8 cellular contexts compared by ENCODE assay signal in the genomic region with DNA sequence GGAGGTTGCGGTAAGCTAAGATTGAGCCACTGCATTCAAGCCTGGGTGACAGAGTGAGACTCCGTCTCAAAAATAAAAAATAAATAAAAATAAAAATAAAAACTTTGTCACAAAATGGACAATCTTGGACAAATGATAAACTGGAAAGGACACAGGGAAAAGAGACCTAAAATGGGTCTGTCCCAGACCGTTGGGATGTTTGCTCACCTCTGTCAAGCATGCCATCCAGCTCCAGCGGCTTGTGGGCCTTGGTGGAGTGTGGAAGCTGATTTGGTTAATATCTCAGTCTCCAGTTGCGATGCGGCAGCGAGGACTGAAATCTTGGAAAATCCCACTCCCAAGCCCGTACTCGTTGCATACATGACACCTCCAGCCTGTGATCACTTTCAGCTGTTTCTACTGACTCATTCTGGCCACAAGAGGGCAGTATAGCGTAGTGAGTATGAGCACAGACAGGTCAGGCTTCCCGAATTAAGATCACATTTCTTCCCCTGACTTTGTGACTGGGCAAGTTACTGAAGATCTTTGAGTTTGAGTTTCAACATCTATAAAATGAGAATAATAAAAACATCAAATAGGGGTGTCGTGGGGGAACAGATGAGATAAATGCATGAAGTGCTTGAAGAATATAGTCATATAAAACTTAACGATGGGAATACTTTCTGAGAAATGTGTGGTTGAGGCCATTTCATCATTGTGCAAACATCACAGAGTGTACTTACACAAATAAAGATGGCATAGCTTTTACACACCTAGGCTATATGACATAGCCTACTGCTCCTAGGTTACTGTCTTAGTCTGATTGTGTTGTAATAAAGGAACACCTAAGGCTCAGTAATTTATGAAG. TPM values are rescaled to one million over a fixed set of nuclear protein-coding genes. Genes with fewer than 3 reads are reported as not detected.
DNase-seq lines count a peak whose midpoint lies in the region; ATAC-seq and TF ChIP-seq lines count a peak whose summit lies in the region.

No MANE protein-coding gene starts in this region.

- H3K4me2 ChIP-seq in hepatocyte: peak overlapping the region; percentile 63

- H4K20me1 ChIP-seq in hepatocyte (ENCODE audit: insufficient read depth, poor library complexity, severe bottlenecking): no peaks in the 10 kb centered on the region

- H3K27ac ChIP-seq in hepatocyte (peak overlapping the region; percentile 42), gastrocnemius medialis (no peak overlapping the region)

- TF ChIP-seq CTCF in GM13977 (IDR thresholded peaks at IDR 0.05; ENCODE audit: extremely low read depth, insufficient read depth, missing control alignments): peak; percentile 90
- peak; percentile 94 for TF ChIP-seq CTCF in astrocyte of the cerebellum (IDR thresholded peaks at IDR 0.05; ENCODE audit: low read depth, low read length, missing control alignments)
- TF ChIP-seq CTCF in hepatocyte (IDR thresholded peaks at IDR 0.05; ENCODE audit: poor library complexity): peak; percentile 96
- TF ChIP-seq CTCF in gastrocnemius medialis (IDR thresholded peaks at IDR 0.05 in 4 of 5, conservative IDR thresholded peaks at IDR 0.05 in 1 of 5): peak; percentile 71 to 88 (median 78)

- H3K4me3 ChIP-seq in astrocyte of the cerebellum (ENCODE audit: low read depth, low read length): no peak overlapping the region
- H3K4me3 ChIP-seq in hepatocyte: no peak overlapping the region
- H3K4me3 ChIP-seq in gastrocnemius medialis: no peak overlapping the region

- TF ChIP-seq POLR2A in gastrocnemius medialis (IDR thresholded peaks at IDR 0.05): no peak

- 25% methylated on average over 13 of the region's 13 CpGs for WGBS in hepatocyte (ENCODE audit: low lambda C conversion rate, missing lambda C conversion rate)

- peak; percentile 84 for ATAC-seq in HG02763 (IDR thresholded peaks at IDR 0.05; ENCODE audit: unreplicated experiment)
- peak; percentile 98 for ATAC-seq in gastrocnemius medialis

- H3K27me3 ChIP-seq in hepatocyte: no peaks in the 10 kb centered on the region
- no peaks in the 10 kb centered on the region for H3K27me3 ChIP-seq in gastrocnemius medialis

- H3K9me3 ChIP-seq in hepatocyte (ENCODE audit: low read depth): no peaks in the 10 kb centered on the region
- H3K9me3 ChIP-seq in gastrocnemius medialis: no peaks in the 10 kb centered on the region

- in situ Hi-C loops in GM13977 (cut with MboI; ENCODE audit: low pct_unique_long_range_greater_than_20kb, low sequenced_read_pairs, unreplicated experiment) (no loop called here), astrocyte of the cerebellum (cut with HindIII; ENCODE audit: low sequenced_read_pairs) (no loop called here), gastrocnemius medialis (cut with MboI; ENCODE audit: low sequenced_read_pairs in 4 of 4) (no loop called here)

- H3K9me2 ChIP-seq in hepatocyte (replicated peaks; ENCODE audit: insufficient read depth): no peaks in the 10 kb centered on the region

- H3K4me1 ChIP-seq in hepatocyte (ENCODE audit: insufficient read depth) (peaks cover 6% of the 10 kb centered on the region), gastrocnemius medialis (no peaks in the 10 kb centered on the region)

- H3K79me2 ChIP-seq in hepatocyte: no peaks in the 10 kb centered on the region

- DNase-seq in GM13977 (ENCODE audit: low spot score): peak; percentile 80
- DNase-seq in NCI-H146 treated with DMSO at 0.1 percent for 48 hours (lab: John Stamatoyannopoulos, UW; ENCODE audit: unreplicated experiment): peak; percentile 32
- DNase-seq in T-helper 9 cell: peak; percentile 32
- peak; percentile 72 for DNase-seq in astrocyte of the cerebellum (ENCODE audit: low read depth)
- DNase-seq in hepatocyte (ENCODE audit: low spot score): peak; percentile 93
- DNase-seq in gastrocnemius medialis: peak; percentile 44 to 50
- DNase-seq in mesenteric fat pad (ENCODE audit: low spot score): no peak

- intact Hi-C loops in gastrocnemius medialis (cut with DNase I; ENCODE audit: low total_unique reads): loop anchor here (1.0 to 10.0 kb wide), 3 partner anchors 50 to 913 kb away; no protein-coding TSS in a partner anchor

- H3K36me3 ChIP-seq in hepatocyte (replicated peaks; ENCODE audit: insufficient read depth, low read depth) (no peaks in the 10 kb centered on the region), gastrocnemius medialis (no peaks in the 10 kb centered on the region)

- H2AFZ ChIP-seq in hepatocyte: no peak overlapping the region

RNA-seq across cellular contexts. Expression of a gene that starts 19.6 kb away (rescaled TPM):
- total RNA-seq in hepatocyte (0.10 and 0.40 TPM in 2 replicates), gastrocnemius medialis (not detected), mesenteric fat pad (not detected)
- 0.17 TPM in 1 of 2 replicates, not detected in the other for polyA plus RNA-seq in hepatocyte

RNA-seq across cellular contexts. Expression of a gene that starts 41.3 kb away (rescaled TPM):
- total RNA-seq in hepatocyte (961 and 1,236 TPM in 2 replicates), gastrocnemius medialis (100 to 1,000 TPM; 644 to 857 (median 730) TPM), mesenteric fat pad (671 TPM)
- 249 and 267 TPM in 2 replicates for polyA plus RNA-seq in hepatocyte
